9 cellular contexts compared by ENCODE assay signal in genomic region chr3:134389865-134390264, GRCh38. TPM values are rescaled to one million over a fixed set of nuclear protein-coding genes. Genes with fewer than 3 reads are reported as not detected.
"Had no signal": no experiment of that assay in that cellular context is flagged by ENCODE, and none has a peak within 500 bp of the region (broad histone marks: within the 10 kb centered on the region; RNA-seq: fewer than 3 reads in every experiment).

No MANE protein-coding gene starts in this region.

- H3K36me3 ChIP-seq: HAP-1 had no signal

- H2AFZ ChIP-seq: GM23248 had no signal

- H3K4me3 ChIP-seq: GM23248, HAP-1 had no signal

- H3K27ac Mint-ChIP-seq: HFFc6, IgD-negative memory B cell had no signal

- FAIRE-seq: HTR-8/SVneo had no signal

- H3K9me3 Mint-ChIP-seq: IgD-negative memory B cell had no signal

- H3K4me3 Mint-ChIP-seq: HFFc6, IgD-negative memory B cell had no signal

- H3K27ac ChIP-seq: GM23248, HL-60 had no signal

- H3K36me3 Mint-ChIP-seq: IgD-negative memory B cell had no signal

- H3K4me1 Mint-ChIP-seq: IgD-negative memory B cell had no signal

- DNase-seq: GM23248, GOT3, HFFc6, KBM-7 had no signal

- ATAC-seq: HCT116 had no signal

- H3K9ac ChIP-seq: GM23248 had no signal

RNA-seq across cellular contexts. Expression of gene AMOTL2, which starts 15.6 kb away (rescaled TPM):
- polyA plus RNA-seq: IgD-negative memory B cell had no signal
